17 cellular contexts compared by ENCODE assay signal in the genomic region with DNA sequence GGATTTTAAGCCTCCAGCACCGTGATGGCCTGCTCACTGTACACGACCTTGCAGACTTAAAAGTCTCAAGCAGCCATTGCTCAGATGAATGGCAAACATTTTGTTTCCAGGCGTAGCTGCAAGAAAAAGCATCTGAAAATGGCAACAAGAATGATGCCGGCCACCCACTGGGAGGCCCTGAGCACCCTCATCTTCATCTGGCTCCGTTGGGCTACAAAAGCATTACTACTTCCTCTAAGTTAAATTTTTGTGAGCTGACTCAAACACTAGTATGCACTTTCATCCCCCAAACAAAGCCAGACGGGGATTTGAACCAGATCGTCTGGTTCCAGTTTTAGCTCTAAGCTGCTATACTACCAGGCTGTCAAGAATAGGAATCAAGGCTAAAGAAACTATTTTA.
DNase-seq lines count a peak whose midpoint lies in the region; ATAC-seq, FAIRE-seq and TF ChIP-seq lines count a peak whose summit lies in the region.
"Had no signal": no experiment of that assay in that cellular context is flagged by ENCODE, and none has a peak within 500 bp of the region (broad histone marks: within the 10 kb centered on the region; RNA-seq: fewer than 3 reads in every experiment).

No MANE protein-coding gene starts in this region.

- H3K36me3 ChIP-seq in A673 (ENCODE audit: insufficient read depth, low read length, poor library complexity, severe bottlenecking) = no peaks in the 10 kb centered on the region
- no peaks in the 10 kb centered on the region for H3K36me3 ChIP-seq in astrocyte (ENCODE audit: insufficient read depth, low read length)
- H3K36me3 ChIP-seq in kidney (ENCODE audit: control insufficient read depth in 1 of 2, insufficient read depth in 2 of 2, low read length in 2 of 2) = no peaks in the 10 kb centered on the region
- H3K36me3 ChIP-seq: thyroid gland had no signal

- H3K27ac ChIP-seq in A673 (ENCODE audit: low read depth, low read length, poor library complexity, severe bottlenecking) = peak overlapping the region; percentile 41
- H3K27ac ChIP-seq in astrocyte (ENCODE audit: low read depth, low read length) = peak overlapping the region; percentile 23
- H3K27ac ChIP-seq in kidney (ENCODE audit: low read depth in 2 of 2, low read length in 2 of 2) = no peak overlapping the region
- H3K27ac ChIP-seq: SK-N-MC, thyroid gland had no signal

- CTCF ChIA-PET in A673 (lab: Charles Lee) = no interaction called here

- H2AFZ ChIP-seq in astrocyte (ENCODE audit: low read depth, low read length) = peak overlapping the region; percentile 44

- no peaks in the 10 kb centered on the region for H3K36me3 Mint-ChIP-seq in astrocyte (ENCODE audit: low read depth, unreplicated experiment)
- H3K36me3 Mint-ChIP-seq in activated naive CD4-positive, alpha-beta T cell treated with anti-CD3 and anti-CD28 coated beads, Interleukin-2, amount 50 U/mL, for 72 hours = peaks cover 4 to 10% of the 10 kb centered on the region in 2 donors
- H3K36me3 Mint-ChIP-seq: brain, natural killer cell had no signal

- H3K4me1 ChIP-seq in A673 (ENCODE audit: insufficient read depth, low read length, poor library complexity, severe bottlenecking) (peaks cover 29% of the 10 kb centered on the region), astrocyte (ENCODE audit: insufficient read depth, low read length) (peaks cover 19% of the 10 kb centered on the region), kidney (ENCODE audit: control insufficient read depth in 1 of 2, insufficient read depth in 1 of 2, low read depth in 1 of 2, low read length in 2 of 2) (no peaks in the 10 kb centered on the region)

- ATAC-seq in activated naive CD4-positive, alpha-beta T cell treated with anti-CD3 and anti-CD28 coated beads, Interleukin-2, amount 50 U/mL, for 72 hours = no peak
- no peak for ATAC-seq in HG03457 (IDR thresholded peaks at IDR 0.05; ENCODE audit: unreplicated experiment)
- ATAC-seq: natural killer cell had no signal

- peak; percentile 84 for DNase-seq in A673 (ENCODE audit: low spot score)
- peak; percentile 49 for DNase-seq in HFF-Myc (ENCODE audit: extremely low read depth, low read depth)
- peak; percentile 71 for DNase-seq in astrocyte (ENCODE audit: low read depth)
- peak; percentile 88 for DNase-seq in islet precursor cell
- DNase-seq in kidney = no peak
- DNase-seq in activated naive CD4-positive, alpha-beta T cell treated with anti-CD3 and anti-CD28 coated beads, Interleukin-2, amount 50 U/mL, for 72 hours (ENCODE audit: low spot score in 2 of 2) = no peak
- DNase-seq in NCI-H526 (lab: John Stamatoyannopoulos, UW) = no peak
- DNase-seq: activated T-cell treated with anti-CD3 and anti-CD28 coated beads, Interleukin-2, amount 50 U/mL, for 48 hours; erythroblast; GDM1; natural killer cell; NCI-H1092 treated with DMSO at 0.1 percent for 48 hours; NCI-H69; thyroid gland had no signal

- H3K79me2 ChIP-seq in astrocyte (ENCODE audit: insufficient read depth, low read length) = no peaks in the 10 kb centered on the region

- H3K27me3 ChIP-seq in A673 (replicated peaks; ENCODE audit: insufficient read depth, low read depth, low read length, poor library complexity) = no peaks in the 10 kb centered on the region
- no peaks in the 10 kb centered on the region for H3K27me3 ChIP-seq in astrocyte (ENCODE audit: insufficient read depth, low read length)
- H3K27me3 ChIP-seq: thyroid gland had no signal

- H3K9me3 ChIP-seq in A673 (ENCODE audit: low read depth, low read length, poor library complexity, severe bottlenecking) (peaks cover 8% of the 10 kb centered on the region), astrocyte (ENCODE audit: insufficient read depth, low read depth, low read length) (no peaks in the 10 kb centered on the region), kidney (ENCODE audit: control insufficient read depth in 1 of 2, low read length in 2 of 2) (no peaks in the 10 kb centered on the region)
- H3K9me3 ChIP-seq: thyroid gland had no signal

- H3K4me3 ChIP-seq in A673 (ENCODE audit: low read depth, low read length, poor library complexity, severe bottlenecking) = no peak overlapping the region
- H3K4me3 ChIP-seq in HFF-Myc (replicated peaks; ENCODE audit: low read depth, low read length) = no peak overlapping the region
- H3K4me3 ChIP-seq in astrocyte (ENCODE audit: insufficient read depth, low read depth, low read length) = no peak overlapping the region
- H3K4me3 ChIP-seq in kidney (ENCODE audit: low read length in 2 of 2) = no peak overlapping the region
- H3K4me3 ChIP-seq: SK-N-MC, thyroid gland had no signal

- peak overlapping the region; percentile 93 for H3K27ac Mint-ChIP-seq in astrocyte (ENCODE audit: unreplicated experiment)
- H3K27ac Mint-ChIP-seq in activated naive CD4-positive, alpha-beta T cell treated with anti-CD3 and anti-CD28 coated beads, Interleukin-2, amount 50 U/mL, for 72 hours = peak overlapping the region in 1 of 2 donors; percentile 63
- H3K27ac Mint-ChIP-seq: brain, natural killer cell had no signal

- no peaks in the 10 kb centered on the region for H4K20me1 ChIP-seq in astrocyte (ENCODE audit: insufficient read depth, low read length)

- no peak overlapping the region for H3K4me3 Mint-ChIP-seq in astrocyte (ENCODE audit: unreplicated experiment)
- H3K4me3 Mint-ChIP-seq: brain, natural killer cell had no signal

- no TSS peak for BruUV-seq in A673 (replicated peaks; lab: Mats Ljungman, UMichigan)

- TF ChIP-seq CTCF in A673 (conservative IDR thresholded peaks at IDR 0.05; ENCODE audit: low read depth, low read length) (no peak), HFF-Myc (IDR thresholded peaks at IDR 0.05; ENCODE audit: low read depth, low read length, missing control alignments) (no peak), astrocyte (IDR thresholded peaks at IDR 0.05; ENCODE audit: insufficient read depth, low read depth, low read length) (no peak), kidney (IDR thresholded peaks at IDR 0.05; ENCODE audit: borderline replicate concordance, extremely low read depth, insufficient read depth) (no peak)

- POLR2A ChIA-PET in A673 (lab: Charles Lee; ENCODE audit: low non-redundant PET) = no interaction called here

- FAIRE-seq in astrocyte (lab: Jason Lieb, UNC) = no peak
- no peak for FAIRE-seq in kidney (lab: Jason Lieb, UNC)

- peaks cover 34% of the 10 kb centered on the region for H3K4me1 Mint-ChIP-seq in astrocyte (ENCODE audit: low read depth, unreplicated experiment)
- H3K4me1 Mint-ChIP-seq: natural killer cell had no signal

- intact Hi-C loops in A673 (cut with micrococcal nuclease; ENCODE audit: unreplicated experiment) (no loop called here), kidney (cut with DNase I) (no loop called here)

- peak overlapping the region; percentile 42 for H3K4me2 ChIP-seq in astrocyte (ENCODE audit: low read length)

- H3K9me3 Mint-ChIP-seq in astrocyte (ENCODE audit: unreplicated experiment) = peaks cover 3% of the 10 kb centered on the region
- peaks cover 0 to 3% of the 10 kb centered on the region in 2 donors for H3K9me3 Mint-ChIP-seq in activated naive CD4-positive, alpha-beta T cell treated with anti-CD3 and anti-CD28 coated beads, Interleukin-2, amount 50 U/mL, for 72 hours
- H3K9me3 Mint-ChIP-seq: natural killer cell had no signal

- no peak overlapping the region for H3K9ac ChIP-seq in astrocyte (ENCODE audit: low read length)
- H3K9ac ChIP-seq in kidney (ENCODE audit: low read length in 2 of 2) = no peak overlapping the region

- H3K27me3 Mint-ChIP-seq in astrocyte (ENCODE audit: low read depth, unreplicated experiment) = no peaks in the 10 kb centered on the region

Comparison
In these comparisons a context has a peak if more than half of its experiments do, and no peak if none do; other contexts are left out.
1. DNase-seq: peak in A673 (single experiment), HFF-Myc (single experiment), astrocyte (single experiment) and islet precursor cell (single experiment); none in kidney (single experiment), activated naive CD4-positive, alpha-beta T cell treated with anti-CD3 and anti-CD28 coated beads, Interleukin-2, amount 50 U/mL, for 72 hours (0 of 2) and NCI-H526 (0 of 2).
2. H3K27ac ChIP-seq: peak in A673 (single experiment) and astrocyte (single experiment); none in kidney (0 of 2).